In genomic region chr4:26237916-26238315, GRCh38 we compare ENCODE assay signal across 1 cellular context.
TF ChIP-seq lines count a peak whose summit lies in the region.

No MANE protein-coding gene starts in this region.

TF ChIP-seq in GM23338, 12 proteins besides CTCF, POLR2A, EP300 and RAD21 (continued from another document):
- TF ChIP-seq CREB1 (CRISPR knock-in tag; IDR thresholded peaks at IDR 0.05; ENCODE audit: low read depth), result no peak
- no peak for TF ChIP-seq ZNF462 (CRISPR knock-in tag; IDR thresholded peaks at IDR 0.05)
- no peak for TF ChIP-seq JUNB (IDR thresholded peaks at IDR 0.05; ENCODE audit: unreplicated experiment)
- TF ChIP-seq EZH2 (IDR thresholded peaks at IDR 0.05; ENCODE audit: low read depth, unreplicated experiment), result no peak
- no peak for TF ChIP-seq STAT1 (IDR thresholded peaks at IDR 0.05; ENCODE audit: unreplicated experiment)
